12 cellular contexts compared by ENCODE assay signal in genomic region chr4:3868146-3868840, GRCh38.
DNase-seq lines count a peak whose midpoint lies in the region; ATAC-seq and TF ChIP-seq lines count a peak whose summit lies in the region.
"Had no signal": no experiment of that assay in that cellular context is flagged by ENCODE, and none has a peak within 500 bp of the region (broad histone marks: within the 10 kb centered on the region; RNA-seq: fewer than 3 reads in every experiment).

No MANE protein-coding gene starts in this region.

- H3K4me1 ChIP-seq in GM23248 (ENCODE audit: insufficient read depth) (no peaks in the 10 kb centered on the region), gastroesophageal sphincter (peaks cover 0 to 12% (median 0%) of the 10 kb centered on the region in 3 donors)

- no peak overlapping the region for H3K9ac ChIP-seq in GM23248

- no peak overlapping the region for H2AFZ ChIP-seq in GM23248

- no peak for TF ChIP-seq EP300 in gastroesophageal sphincter (IDR thresholded peaks at IDR 0.05)

- H3K27ac ChIP-seq in GM23248: no peak overlapping the region
- H3K27ac ChIP-seq in gastroesophageal sphincter: no peak overlapping the region
- H3K27ac ChIP-seq: cardiac muscle cell, esophagus squamous epithelium had no signal

- WGBS in GM23248 (ENCODE audit: low coverage in 1 of 2, low lambda C conversion rate in 2 of 2, missing lambda C conversion rate in 2 of 2), 2 experiments: 68 to 69% methylated on average over 16 to 18 of the region's 18 CpGs
- WGBS in gastroesophageal sphincter (ENCODE audit: low coverage in 1 of 2), 2 donors: no CpG with 5 or more reads among the region's 18 CpGs

- H3K27me3 ChIP-seq in GM23248 (replicated peaks; ENCODE audit: insufficient read depth) (peaks cover 34% of the 10 kb centered on the region), gastroesophageal sphincter (peaks cover 100% of the 10 kb centered on the region)

- no peak for ATAC-seq in gastroesophageal sphincter
- ATAC-seq in HG03521 (IDR thresholded peaks at IDR 0.05; ENCODE audit: unreplicated experiment): no peak

- no peaks in the 10 kb centered on the region for H3F3A ChIP-seq in GM23248 (ENCODE audit: insufficient read depth)

- TF ChIP-seq CTCF in fibroblast of villous mesenchyme (IDR thresholded peaks at IDR 0.05; ENCODE audit: insufficient read depth, low read depth, low read length): no peak
- no peak for TF ChIP-seq CTCF in gastroesophageal sphincter (IDR thresholded peaks at IDR 0.05)

- DNase-seq in 8988T (peak; percentile 40), GM23248 (peak; percentile 41), RPMI8226 (peak; percentile 40), fibroblast of villous mesenchyme (ENCODE audit: low read depth) (peak; percentile 25), kidney glomerular epithelial cell (lab: John Stamatoyannopoulos, UW) (no peak), NCI-H82 treated with DMSO at 0.1 percent for 48 hours (lab: John Stamatoyannopoulos, UW; ENCODE audit: unreplicated experiment) (no peak)
- DNase-seq: esophagus squamous epithelium, SIG-M5, small intestine had no signal

- no peak overlapping the region for H3K4me3 ChIP-seq in GM23248
- H3K4me3 ChIP-seq in fibroblast of villous mesenchyme (ENCODE audit: low read depth, low read length): no peak overlapping the region
- H3K4me3 ChIP-seq in gastroesophageal sphincter: no peak overlapping the region
- H3K4me3 ChIP-seq: cardiac muscle cell, esophagus squamous epithelium had no signal

- no peaks in the 10 kb centered on the region for H4K20me1 ChIP-seq in GM23248 (ENCODE audit: insufficient read depth)

- no peaks in the 10 kb centered on the region for H3K79me2 ChIP-seq in GM23248 (ENCODE audit: insufficient read depth)

- in situ Hi-C loops in GM23248 (cut with MboI): no loop called here

- no peak overlapping the region for H3K4me2 ChIP-seq in GM23248 (ENCODE audit: unreplicated experiment)

- no peaks in the 10 kb centered on the region for H3K9me2 ChIP-seq in GM23248 (ENCODE audit: insufficient read depth)

- no peak for TF ChIP-seq POLR2A in gastroesophageal sphincter (IDR thresholded peaks at IDR 0.05)

- H3K9me3 ChIP-seq in GM23248 (ENCODE audit: low read depth) (no peaks in the 10 kb centered on the region), gastroesophageal sphincter (no peaks in the 10 kb centered on the region)
- H3K9me3 ChIP-seq: esophagus squamous epithelium had no signal

- no peaks in the 10 kb centered on the region for H3K36me3 ChIP-seq in GM23248 (ENCODE audit: low read depth)
- H3K36me3 ChIP-seq in gastroesophageal sphincter: no peaks in the 10 kb centered on the region
- H3K36me3 ChIP-seq: cardiac muscle cell, esophagus squamous epithelium had no signal

Comparison
In these comparisons a context has a peak if more than half of its experiments do, and no peak if none do; other contexts are left out.
1. DNase-seq: peak in 8988T (single experiment), GM23248 (single experiment), RPMI8226 (single experiment) and fibroblast of villous mesenchyme (single experiment); none in kidney glomerular epithelial cell (single experiment) and NCI-H82 treated with DMSO at 0.1 percent for 48 hours (single experiment).